In the genomic region with DNA sequence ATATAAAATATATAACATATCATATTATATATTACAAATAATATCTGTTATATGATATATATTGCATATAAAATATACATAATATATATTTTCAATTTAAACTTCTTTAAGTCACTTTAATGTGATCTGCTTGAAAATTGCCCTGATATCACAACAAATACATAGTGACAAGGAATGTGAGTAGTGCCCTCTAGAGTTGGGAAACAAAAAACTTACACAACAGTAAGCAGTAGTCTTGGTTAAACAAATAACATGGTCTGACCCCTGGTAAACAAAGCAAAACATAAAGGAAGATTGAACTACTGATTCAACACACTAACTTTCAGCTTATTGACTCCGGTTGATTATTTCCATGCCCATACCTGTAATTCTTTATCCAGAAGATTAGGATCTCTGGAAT, we compare ENCODE assay signal across 18 cellular contexts.
A peak's percentile ranks its signal among the peaks of the same experiment; 100 is the strongest.
DNase-seq lines count a peak whose midpoint lies in the region; ATAC-seq and TF ChIP-seq lines count a peak whose summit lies in the region.
"Had no signal": no experiment of that assay in that cellular context is flagged by ENCODE, and none has a peak within 500 bp of the region (broad histone marks: within the 10 kb centered on the region; RNA-seq: fewer than 3 reads in every experiment).

No MANE protein-coding gene starts in this region.

- H3K36me3 ChIP-seq in PC-3 (ENCODE audit: low read depth, low read length) = no peaks in the 10 kb centered on the region
- H3K36me3 ChIP-seq: ascending aorta, BE2C, vagina had no signal

- no peaks in the 10 kb centered on the region for H4K20me1 ChIP-seq in PC-3 (ENCODE audit: low read length)

- TF ChIP-seq CTCF in GM20000 (IDR thresholded peaks at IDR 0.05; ENCODE audit: extremely low read depth, missing control alignments) = no peak
- peak; percentile 36 for TF ChIP-seq CTCF in PC-3 (conservative IDR thresholded peaks at IDR 0.05; ENCODE audit: low read depth, low read length)

- DNase-seq in DMS53 (lab: John Stamatoyannopoulos, UW) (peak; percentile 42), GM20000 (ENCODE audit: low spot score) (peak; percentile 2), PC-3 (no peak), globus pallidus (ENCODE audit: low spot score) (peak; percentile 19), T1000 (lab: John Stamatoyannopoulos, UW) (no peak), GM19238 (ENCODE audit: insufficient read length, low spot score) (no peak)
- DNase-seq in activated CD8-positive, alpha-beta memory T cell treated with anti-CD3 and anti-CD28 coated beads for 24 hours = no peak
- no peak for DNase-seq in T-helper 2 cell treated with Interferon-gamma antibody and Interleukin-4, amounts not matched to agents 5 μg/mL and 100 μg/mL, for 36 hours (ENCODE audit: low spot score)
- DNase-seq: activated CD4-positive, alpha-beta T cell treated with anti-CD3 and anti-CD28 coated beads, Interleukin-2, amount 10 ng/mL, durations not matched to agents 24 days and 14 days; BE2C; dermis blood vessel endothelial cell; NCI-H187; stimulated activated naive CD8-positive, alpha-beta T cell treated with anti-CD3 and anti-CD28 coated beads, Interleukin-15, Interleukin-2, amounts not matched to agents 100 U/mL and 50 U/mL, for 24 hours had no signal

- H3K36me3 Mint-ChIP-seq in T-helper 2 cell treated with Interferon-gamma antibody and Interleukin-4, amounts not matched to agents 5 μg/mL and 100 μg/mL, for 36 hours (ENCODE audit: low read depth) = no peaks in the 10 kb centered on the region
- H3K36me3 Mint-ChIP-seq: memory B cell had no signal

- H3K27me3 Mint-ChIP-seq in T-helper 2 cell treated with Interferon-gamma antibody and Interleukin-4, amounts not matched to agents 5 μg/mL and 100 μg/mL, for 36 hours (ENCODE audit: low read depth) = no peaks in the 10 kb centered on the region
- H3K27me3 Mint-ChIP-seq: activated CD4-positive, alpha-beta T cell treated with anti-CD3 and anti-CD28 coated beads, Interleukin-2, amount 10 ng/mL, durations not matched to agents 24 days and 14 days; memory B cell had no signal

- ATAC-seq in PC-3 = no peak
- ATAC-seq: stimulated activated naive CD8-positive, alpha-beta T cell treated with anti-CD3 and anti-CD28 coated beads, Interleukin-15, Interleukin-2, amounts not matched to agents 100 U/mL and 50 U/mL, for 24 hours had no signal

- POLR2A ChIA-PET in PC-3 (lab: Charles Lee; ENCODE audit: unreplicated experiment) = no interaction called here

- no TSS peak for BruUV-seq in PC-3 (replicated peaks; lab: Mats Ljungman, UMichigan)

- no peaks in the 10 kb centered on the region for H3K4me1 ChIP-seq in PC-3 (ENCODE audit: insufficient read depth, low read length)
- H3K4me1 ChIP-seq: ascending aorta, BE2C, vagina had no signal

- no peaks in the 10 kb centered on the region for H3K79me2 ChIP-seq in PC-3 (ENCODE audit: low read length)

- no peak overlapping the region for H3K27ac ChIP-seq in PC-3 (ENCODE audit: low read length)
- H3K27ac ChIP-seq: ascending aorta, KMS-11, vagina had no signal

- H3K9me3 ChIP-seq in PC-3 (ENCODE audit: low read length) = no peaks in the 10 kb centered on the region
- H3K9me3 ChIP-seq: BE2C, vagina had no signal

- intact Hi-C loops in PC-3 (cut with micrococcal nuclease) = no loop called here

- no peaks in the 10 kb centered on the region for H3K27me3 ChIP-seq in PC-3 (ENCODE audit: low read length)
- H3K27me3 ChIP-seq: ascending aorta, BE2C, vagina had no signal

- no peak overlapping the region for H3K27ac Mint-ChIP-seq in T-helper 2 cell treated with Interferon-gamma antibody and Interleukin-4, amounts not matched to agents 5 μg/mL and 100 μg/mL, for 36 hours
- H3K27ac Mint-ChIP-seq: activated CD4-positive, alpha-beta T cell treated with anti-CD3 and anti-CD28 coated beads, Interleukin-2, amount 10 ng/mL, durations not matched to agents 24 days and 14 days; memory B cell; T-helper 1 cell treated with Interleukin-12 subunit alpha and Interleukin-12 subunit beta and Interleukin-4 antibody, amounts not matched to agents 30 μg/mL and 1 μg/mL, for 36 hours had no signal

- no peak overlapping the region for H3K4me2 ChIP-seq in PC-3 (ENCODE audit: low read length)
- H3K4me2 ChIP-seq: KMS-11 had no signal

- H3K4me1 Mint-ChIP-seq in T-helper 2 cell treated with Interferon-gamma antibody and Interleukin-4, amounts not matched to agents 5 μg/mL and 100 μg/mL, for 36 hours (ENCODE audit: low read depth) = no peaks in the 10 kb centered on the region
- H3K4me1 Mint-ChIP-seq: activated CD4-positive, alpha-beta T cell treated with anti-CD3 and anti-CD28 coated beads, Interleukin-2, amount 10 ng/mL, durations not matched to agents 24 days and 14 days; memory B cell had no signal

- H3K4me3 ChIP-seq in PC-3 (ENCODE audit: low read length) = no peak overlapping the region
- H3K4me3 ChIP-seq: ascending aorta, vagina had no signal

- H3K9me2 ChIP-seq in PC-3 (replicated peaks; ENCODE audit: low read length) = no peaks in the 10 kb centered on the region

- CTCF ChIA-PET in PC-3 (lab: Charles Lee) = no interaction called here

- no peaks in the 10 kb centered on the region for H3F3A ChIP-seq in PC-3 (ENCODE audit: low read length, unreplicated experiment)

- peaks cover 1% of the 10 kb centered on the region for H3K9me3 Mint-ChIP-seq in T-helper 2 cell treated with Interferon-gamma antibody and Interleukin-4, amounts not matched to agents 5 μg/mL and 100 μg/mL, for 36 hours
- H3K9me3 Mint-ChIP-seq: activated CD4-positive, alpha-beta T cell treated with anti-CD3 and anti-CD28 coated beads, Interleukin-2, amount 10 ng/mL, durations not matched to agents 24 days and 14 days; T-helper 1 cell treated with Interleukin-12 subunit alpha and Interleukin-12 subunit beta and Interleukin-4 antibody, amounts not matched to agents 30 μg/mL and 1 μg/mL, for 36 hours had no signal

- no peak overlapping the region for H3K9ac ChIP-seq in PC-3 (ENCODE audit: low read length)
- H3K9ac ChIP-seq: KMS-11 had no signal

- no peak overlapping the region for H3K4me3 Mint-ChIP-seq in T-helper 2 cell treated with Interferon-gamma antibody and Interleukin-4, amounts not matched to agents 5 μg/mL and 100 μg/mL, for 36 hours
- H3K4me3 Mint-ChIP-seq: activated CD4-positive, alpha-beta T cell treated with anti-CD3 and anti-CD28 coated beads, Interleukin-2, amount 10 ng/mL, durations not matched to agents 24 days and 14 days; memory B cell; T-helper 1 cell treated with Interleukin-12 subunit alpha and Interleukin-12 subunit beta and Interleukin-4 antibody, amounts not matched to agents 30 μg/mL and 1 μg/mL, for 36 hours had no signal

- H2AFZ ChIP-seq in PC-3 (ENCODE audit: low read length) = no peak overlapping the region

Comparison
In these comparisons a context has a peak if more than half of its experiments do, and no peak if none do; other contexts are left out.
1. DNase-seq: peak in DMS53 (single experiment), GM20000 (single experiment) and globus pallidus (single experiment); none in PC-3 (single experiment), activated CD8-positive, alpha-beta memory T cell treated with anti-CD3 and anti-CD28 coated beads for 24 hours (single experiment), T1000 (single experiment), GM19238 (single experiment) and T-helper 2 cell treated with Interferon-gamma antibody and Interleukin-4, amounts not matched to agents 5 μg/mL and 100 μg/mL, for 36 hours (single experiment).